Comparison of ENCODE assay signal across 1 cellular context in genomic region chr17:30600062-30600829, GRCh38.
TF ChIP-seq lines count a peak whose summit lies in the region.

No MANE protein-coding gene starts in this region.

TF ChIP-seq in SK-N-SH, 30 proteins besides CTCF, POLR2A, EP300 and RAD21 (continued from another document):
- no peak for TF ChIP-seq USF2 (IDR thresholded peaks at IDR 0.05; ENCODE audit: borderline replicate concordance, low read depth, low read length)
- no peak; the same call in 1 of the 2 replicates for TF ChIP-seq RCOR1 (IDR thresholded peaks at IDR 0.05; ENCODE audit: low read length)
- peak; percentile 36 for TF ChIP-seq MAX (IDR thresholded peaks at IDR 0.05; ENCODE audit: low read depth)
- TF ChIP-seq GATA2 (CRISPR knock-in tag; IDR thresholded peaks at IDR 0.05) = no peak
- no peak for TF ChIP-seq MEF2A (IDR thresholded peaks at IDR 0.05; ENCODE audit: borderline replicate concordance, low read depth)
- no peak for TF ChIP-seq TCF12 (IDR thresholded peaks at IDR 0.05)
- no peak for TF ChIP-seq RFX5 (IDR thresholded peaks at IDR 0.05; ENCODE audit: low read length)
- no peak for TF ChIP-seq NRF1 (IDR thresholded peaks at IDR 0.05; ENCODE audit: low read depth, low read length)
- TF ChIP-seq FOSL2 (IDR thresholded peaks at IDR 0.05; ENCODE audit: borderline replicate concordance, low read depth) = no peak
- TF ChIP-seq FOXJ3 (CRISPR knock-in tag; IDR thresholded peaks at IDR 0.05) = no peak
- 0 out of 2 replicates have a peak, but pooled peaks have one; percentile 17 for TF ChIP-seq TEAD4 (IDR thresholded peaks at IDR 0.05; ENCODE audit: borderline replicate concordance, insufficient read depth)
- peak; percentile 68 for TF ChIP-seq MXI1 (IDR thresholded peaks at IDR 0.05; ENCODE audit: low read depth, low read length)
- TF ChIP-seq JUND (IDR thresholded peaks at IDR 0.05) = no peak
- 0 out of 2 replicates have a peak, but pooled peaks have one; percentile 19 for TF ChIP-seq GABPA (IDR thresholded peaks at IDR 0.05; ENCODE audit: low read depth)
- no peak for TF ChIP-seq USF1 (IDR thresholded peaks at IDR 0.05; ENCODE audit: borderline replicate concordance, low read depth)
- no peak for TF ChIP-seq ELF1 (IDR thresholded peaks at IDR 0.05)
- peak; percentile 83; the same call in 1 of the 2 replicates for TF ChIP-seq SIN3A (IDR thresholded peaks at IDR 0.05; ENCODE audit: borderline replicate concordance, low read depth, low read length)
- no peak for TF ChIP-seq EZH2phosphoT487 (IDR thresholded peaks at IDR 0.05; ENCODE audit: borderline replicate concordance, low read depth)
- TF ChIP-seq POLR2AphosphoS5 (IDR thresholded peaks at IDR 0.05; ENCODE audit: low read depth, low read length) = peak; percentile 91
- no peak for TF ChIP-seq CHD2 (IDR thresholded peaks at IDR 0.05; ENCODE audit: low read length, partially characterized antibody)
- TF ChIP-seq SMC3 (IDR thresholded peaks at IDR 0.05; ENCODE audit: low read depth, low read length) = peak; percentile 15
- TF ChIP-seq TAF1 (IDR thresholded peaks at IDR 0.05; ENCODE audit: borderline replicate concordance, low read depth, low read length) = peak; percentile 85
- peak; percentile 70 for TF ChIP-seq YY1 (IDR thresholded peaks at IDR 0.05; ENCODE audit: low read depth)
